In the genomic region with DNA sequence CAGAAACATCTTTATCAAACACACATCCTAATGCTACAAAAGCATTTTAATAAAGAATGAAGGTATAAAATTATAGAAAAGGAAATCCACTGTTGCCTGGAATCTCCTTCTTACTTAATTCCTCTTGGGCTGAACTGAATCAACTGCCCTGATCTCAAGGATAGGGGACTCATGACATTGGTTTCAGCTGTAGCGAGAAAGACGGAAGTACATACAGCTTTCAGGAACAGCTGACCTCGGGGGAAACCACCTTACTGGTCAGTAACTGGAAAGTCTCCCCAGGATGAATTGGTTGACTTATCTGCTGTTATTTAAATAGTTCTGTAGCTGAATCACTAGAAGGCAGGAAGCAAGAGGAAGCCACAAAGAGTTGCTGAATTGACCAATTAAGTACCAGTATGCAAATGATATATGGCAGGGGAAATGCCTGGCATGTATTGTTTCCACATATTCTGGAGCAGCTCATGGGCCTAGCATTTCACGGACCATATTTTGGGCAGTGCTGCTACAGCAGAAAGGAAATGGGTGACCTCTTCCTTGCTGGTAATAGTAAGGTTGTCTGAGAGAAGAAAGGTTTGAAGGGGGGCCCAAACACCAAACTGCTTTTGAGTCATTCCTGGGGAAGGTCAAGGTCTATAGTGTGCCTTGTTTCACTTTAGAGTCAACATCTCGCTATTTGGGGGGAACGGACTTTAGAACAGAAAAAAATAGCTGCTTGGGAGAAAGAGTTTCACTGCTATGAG, we compare ENCODE assay signal across 8 cellular contexts. TPM values are rescaled to one million over a fixed set of nuclear protein-coding genes. Genes with fewer than 3 reads are reported as not detected.
DNase-seq lines count a peak whose midpoint lies in the region; ATAC-seq, FAIRE-seq and TF ChIP-seq lines count a peak whose summit lies in the region.

No MANE protein-coding gene starts in this region.

- H3K79me2 ChIP-seq in parathyroid adenoma = no peaks in the 10 kb centered on the region

- H2AFZ ChIP-seq in parathyroid adenoma = peak overlapping the region; percentile 9

- DNase-seq in EH (ENCODE audit: low read depth) (peak; percentile 99), epithelial cell of prostate (ENCODE audit: low read depth, low spot score) (peak; percentile 95), posterior cingulate gyrus (no peak), kidney (no peak)

- H3K36me3 Mint-ChIP-seq in T-helper 1 cell treated with Interleukin-12 subunit alpha and Interleukin-12 subunit beta and Interleukin-4 antibody, amounts not matched to agents 30 μg/mL and 1 μg/mL, for 36 hours (ENCODE audit: low read depth) = peaks cover 68% of the 10 kb centered on the region

- no peak overlapping the region for H3K4me2 ChIP-seq in parathyroid adenoma (ENCODE audit: low read length)

- H3K27me3 Mint-ChIP-seq in T-helper 1 cell treated with Interleukin-12 subunit alpha and Interleukin-12 subunit beta and Interleukin-4 antibody, amounts not matched to agents 30 μg/mL and 1 μg/mL, for 36 hours (ENCODE audit: low read depth) = no peaks in the 10 kb centered on the region

- no peak overlapping the region for H3K4me3 ChIP-seq in parathyroid adenoma (ENCODE audit: low read depth, low read length)
- H3K4me3 ChIP-seq in kidney (ENCODE audit: low read length in 2 of 2) = no peak overlapping the region

- H3K4me1 ChIP-seq in parathyroid adenoma = peaks cover 4% of the 10 kb centered on the region
- H3K4me1 ChIP-seq in kidney (ENCODE audit: control insufficient read depth in 1 of 2, insufficient read depth in 1 of 2, low read depth in 1 of 2, low read length in 2 of 2) = no peaks in the 10 kb centered on the region

- H3K9me3 ChIP-seq in parathyroid adenoma (ENCODE audit: control insufficient read depth, low read length) = no peaks in the 10 kb centered on the region
- no peaks in the 10 kb centered on the region for H3K9me3 ChIP-seq in kidney (ENCODE audit: control insufficient read depth in 1 of 2, low read length in 2 of 2)

- no peak for FAIRE-seq in kidney (lab: Jason Lieb, UNC)

- intact Hi-C loops in posterior cingulate gyrus (cut with DNase I) = no loop called here
- intact Hi-C loops in kidney (cut with DNase I) = no loop called here

- peaks cover 42% of the 10 kb centered on the region for H3K4me1 Mint-ChIP-seq in T-helper 1 cell treated with Interleukin-12 subunit alpha and Interleukin-12 subunit beta and Interleukin-4 antibody, amounts not matched to agents 30 μg/mL and 1 μg/mL, for 36 hours (ENCODE audit: low read depth)

- peak overlapping the region; percentile 82 for H3K27ac ChIP-seq in epithelial cell of prostate
- no peak overlapping the region for H3K27ac ChIP-seq in parathyroid adenoma
- H3K27ac ChIP-seq in kidney (ENCODE audit: low read depth in 2 of 2, low read length in 2 of 2) = no peak overlapping the region

- H3K27ac Mint-ChIP-seq in T-helper 1 cell treated with Interleukin-12 subunit alpha and Interleukin-12 subunit beta and Interleukin-4 antibody, amounts not matched to agents 30 μg/mL and 1 μg/mL, for 36 hours = peak overlapping the region; percentile 95

- H3K4me3 Mint-ChIP-seq in T-helper 1 cell treated with Interleukin-12 subunit alpha and Interleukin-12 subunit beta and Interleukin-4 antibody, amounts not matched to agents 30 μg/mL and 1 μg/mL, for 36 hours = peak overlapping the region; percentile 71

- H3K27me3 ChIP-seq in parathyroid adenoma (ENCODE audit: control insufficient read depth, insufficient read depth, low read length) = no peaks in the 10 kb centered on the region

- no peak for TF ChIP-seq CTCF in parathyroid adenoma (IDR thresholded peaks at IDR 0.05)
- no peak for TF ChIP-seq CTCF in kidney (IDR thresholded peaks at IDR 0.05; ENCODE audit: borderline replicate concordance, extremely low read depth, insufficient read depth)

- H3K9ac ChIP-seq in parathyroid adenoma = no peak overlapping the region
- H3K9ac ChIP-seq in kidney (ENCODE audit: low read length in 2 of 2) = no peak overlapping the region

- H3K36me3 ChIP-seq in parathyroid adenoma (ENCODE audit: control insufficient read depth, insufficient read depth, low read length) = no peaks in the 10 kb centered on the region
- H3K36me3 ChIP-seq in kidney (ENCODE audit: control insufficient read depth in 1 of 2, insufficient read depth in 2 of 2, low read length in 2 of 2) = peaks cover 15 to 20% of the 10 kb centered on the region in 2 donors

- ATAC-seq in GM19452 (IDR thresholded peaks at IDR 0.05; ENCODE audit: unreplicated experiment) = peak; percentile 97
- ATAC-seq in HG03457 (IDR thresholded peaks at IDR 0.05; ENCODE audit: unreplicated experiment) = peak; percentile 95

- H3K9me3 Mint-ChIP-seq in T-helper 1 cell treated with Interleukin-12 subunit alpha and Interleukin-12 subunit beta and Interleukin-4 antibody, amounts not matched to agents 30 μg/mL and 1 μg/mL, for 36 hours = peaks cover 5% of the 10 kb centered on the region

RNA-seq across cellular contexts. Expression of a gene that starts 43.7 kb away (rescaled TPM):
- 40.0 TPM for total RNA-seq in kidney
- polyA plus RNA-seq in kidney (ENCODE audit: insufficient read depth, low read depth, low replicate concordance) = 16.0 TPM

Comparison
In these comparisons a context has a peak if more than half of its experiments do, and no peak if none do; other contexts are left out.
1. DNase-seq: peak in EH (single experiment) and epithelial cell of prostate (single experiment); none in posterior cingulate gyrus (0 of 10) and kidney (single experiment).